9 cellular contexts compared by ENCODE assay signal in the genomic region with DNA sequence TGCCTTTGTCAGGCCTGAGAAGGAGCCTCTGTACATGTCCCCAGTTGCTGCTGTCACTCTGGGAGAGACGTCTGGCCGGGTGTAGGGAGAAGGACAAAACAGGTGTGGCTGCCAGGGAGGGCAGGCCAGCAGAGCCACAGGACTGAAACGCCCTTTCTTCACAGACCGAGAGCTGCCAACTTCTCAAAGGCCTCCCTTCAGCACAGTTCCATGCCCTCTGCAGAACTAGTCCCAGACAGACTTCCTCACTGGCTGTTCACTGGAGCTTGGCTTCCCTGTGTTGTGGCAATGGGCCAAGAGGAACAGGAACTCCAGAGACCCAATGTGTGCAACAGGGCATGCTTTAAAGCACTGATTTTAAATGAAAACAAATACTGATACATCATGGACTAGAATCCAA.
DNase-seq lines count a peak whose midpoint lies in the region.
"Had no signal": no experiment of that assay in that cellular context is flagged by ENCODE, and none has a peak within 500 bp of the region (broad histone marks: within the 10 kb centered on the region; RNA-seq: fewer than 3 reads in every experiment).

No MANE protein-coding gene starts in this region.

- intact Hi-C loops in posterior cingulate gyrus (cut with DNase I) = no loop called here

- DNase-seq in DMS153 treated with DMSO at 0.1 percent for 48 hours (lab: John Stamatoyannopoulos, UW; ENCODE audit: unreplicated experiment) = peak; percentile 40
- DNase-seq in OCI-M1 (lab: John Stamatoyannopoulos, UW) = peak; percentile 47
- DNase-seq in glomerular visceral epithelial cell (ENCODE audit: extremely low spot score) = peak; percentile 79
- peak in 6 of 10 donors; percentile 42 to 91 (median 47) for DNase-seq in posterior cingulate gyrus
- no peak for DNase-seq in activated gamma-delta T cell (lab: John Stamatoyannopoulos, UW)
- DNase-seq in NCI-H1417 treated with DMSO at 0.1 percent for 48 hours (lab: John Stamatoyannopoulos, UW) = no peak
- DNase-seq in NCI-H1105 treated with DMSO at 0.1 percent for 48 hours (lab: John Stamatoyannopoulos, UW) = no peak
- no peak for DNase-seq in HPDE6-E6E7 (ENCODE audit: extremely low spot score)
- DNase-seq: NCI-H1694 treated with DMSO at 0.1 percent for 48 hours had no signal

Comparison
In these comparisons a context has a peak if more than half of its experiments do, and no peak if none do; other contexts are left out.
1. DNase-seq: peak in DMS153 treated with DMSO at 0.1 percent for 48 hours (single experiment), OCI-M1 (single experiment), glomerular visceral epithelial cell (single experiment) and posterior cingulate gyrus (6 of 10); none in activated gamma-delta T cell (single experiment), NCI-H1417 treated with DMSO at 0.1 percent for 48 hours (single experiment), NCI-H1105 treated with DMSO at 0.1 percent for 48 hours (single experiment) and HPDE6-E6E7 (single experiment).